Comparison of ENCODE assay signal across 1 cellular context in the genomic region with DNA sequence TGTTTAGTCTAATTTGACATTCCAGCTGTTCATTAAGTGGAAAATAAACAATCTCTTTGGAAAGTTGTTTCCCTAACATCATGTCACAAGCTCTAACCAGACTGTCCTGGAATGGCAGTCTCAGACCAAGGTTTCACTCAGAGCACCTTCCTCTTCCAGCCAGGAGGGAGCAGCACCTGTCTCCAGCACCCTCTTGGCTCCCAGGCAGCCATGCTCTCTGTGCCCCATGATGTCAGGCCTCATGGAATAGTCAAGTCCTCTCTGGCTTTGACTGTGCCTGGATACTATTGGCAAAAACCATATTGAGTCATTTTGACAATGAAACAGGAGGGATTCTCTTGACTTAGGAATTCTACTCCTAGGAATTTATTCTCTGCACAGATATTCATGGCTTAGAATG.
A peak's percentile ranks its signal among the peaks of the same experiment; 100 is the strongest.
TF ChIP-seq lines count a peak whose summit lies in the region.

No MANE protein-coding gene starts in this region.

TF ChIP-seq in HepG2, 621 proteins besides CTCF, POLR2A, EP300 and RAD21 (continued from another document):
- TF ChIP-seq, protein P1, sequence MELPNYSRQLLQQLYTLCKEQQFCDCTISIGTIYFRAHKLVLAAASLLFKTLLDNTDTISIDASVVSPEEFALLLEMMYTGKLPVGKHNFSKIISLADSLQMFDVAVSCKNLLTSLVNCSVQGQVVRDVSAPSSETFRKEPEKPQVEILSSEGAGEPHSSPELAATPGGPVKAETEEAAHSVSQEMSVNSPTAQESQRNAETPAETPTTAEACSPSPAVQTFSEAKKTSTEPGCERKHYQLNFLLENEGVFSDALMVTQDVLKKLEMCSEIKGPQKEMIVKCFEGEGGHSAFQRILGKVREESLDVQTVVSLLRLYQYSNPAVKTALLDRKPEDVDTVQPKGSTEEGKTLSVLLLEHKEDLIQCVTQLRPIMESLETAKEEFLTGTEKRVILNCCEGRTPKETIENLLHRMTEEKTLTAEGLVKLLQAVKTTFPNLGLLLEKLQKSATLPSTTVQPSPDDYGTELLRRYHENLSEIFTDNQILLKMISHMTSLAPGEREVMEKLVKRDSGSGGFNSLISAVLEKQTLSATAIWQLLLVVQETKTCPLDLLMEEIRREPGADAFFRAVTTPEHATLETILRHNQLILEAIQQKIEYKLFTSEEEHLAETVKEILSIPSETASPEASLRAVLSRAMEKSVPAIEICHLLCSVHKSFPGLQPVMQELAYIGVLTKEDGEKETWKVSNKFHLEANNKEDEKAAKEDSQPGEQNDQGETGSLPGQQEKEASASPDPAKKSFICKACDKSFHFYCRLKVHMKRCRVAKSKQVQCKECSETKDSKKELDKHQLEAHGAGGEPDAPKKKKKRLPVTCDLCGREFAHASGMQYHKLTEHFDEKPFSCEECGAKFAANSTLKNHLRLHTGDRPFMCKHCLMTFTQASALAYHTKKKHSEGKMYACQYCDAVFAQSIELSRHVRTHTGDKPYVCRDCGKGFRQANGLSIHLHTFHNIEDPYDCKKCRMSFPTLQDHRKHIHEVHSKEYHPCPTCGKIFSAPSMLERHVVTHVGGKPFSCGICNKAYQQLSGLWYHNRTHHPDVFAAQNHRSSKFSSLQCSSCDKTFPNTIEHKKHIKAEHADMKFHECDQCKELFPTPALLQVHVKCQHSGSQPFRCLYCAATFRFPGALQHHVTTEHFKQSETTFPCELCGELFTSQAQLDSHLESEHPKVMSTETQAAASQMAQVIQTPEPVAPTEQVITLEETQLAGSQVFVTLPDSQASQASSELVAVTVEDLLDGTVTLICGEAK (IDR thresholded peaks at IDR 0.05): no peak
- TF ChIP-seq, protein P1 (CRISPR knock-in tag; IDR thresholded peaks at IDR 0.05): no peak
- TF ChIP-seq SMC3 (IDR thresholded peaks at IDR 0.05; ENCODE audit: low read length) (peak; percentile 62), HOXA3 (CRISPR knock-in tag; IDR thresholded peaks at IDR 0.05) (no peak), GMEB2 (CRISPR knock-in tag; IDR thresholded peaks at IDR 0.05; ENCODE audit: low read depth) (no peak), STAG1 (CRISPR knock-in tag; IDR thresholded peaks at IDR 0.05) (peak; percentile 80), ZSCAN5A (CRISPR knock-in tag; IDR thresholded peaks at IDR 0.05; ENCODE audit: borderline replicate concordance) (no peak), SRY (CRISPR knock-in tag; IDR thresholded peaks at IDR 0.05) (no peak), MZF1 (CRISPR knock-in tag; IDR thresholded peaks at IDR 0.05; ENCODE audit: borderline replicate concordance) (no peak)
